ENCODE assay signal across 20 cellular contexts in genomic region chr5:154318691-154319090, GRCh38.
DNase-seq lines count a peak whose midpoint lies in the region; ATAC-seq and TF ChIP-seq lines count a peak whose summit lies in the region.
"Had no signal": no experiment of that assay in that cellular context is flagged by ENCODE, and none has a peak within 500 bp of the region (broad histone marks: within the 10 kb centered on the region; RNA-seq: fewer than 3 reads in every experiment).

No MANE protein-coding gene starts in this region.

- no peaks in the 10 kb centered on the region for H3K9me3 Mint-ChIP-seq in activated naive CD8-positive, alpha-beta T cell treated with anti-CD3 and anti-CD28 coated beads, Interleukin-2, amount 10 ng/mL, durations not matched to agents 7 days and 5 days
- no peaks in the 10 kb centered on the region for H3K9me3 Mint-ChIP-seq in activated naive CD8-positive, alpha-beta T cell treated with anti-CD3 and anti-CD28 coated beads, Interleukin-2, amount 50 U/mL, for 24 hours
- H3K9me3 Mint-ChIP-seq in neural progenitor cell: no peaks in the 10 kb centered on the region
- H3K9me3 Mint-ChIP-seq: H9 had no signal

- no peak for TF ChIP-seq POLR2A in spleen (IDR thresholded peaks at IDR 0.05)

- TF ChIP-seq CTCF in GM20000 (IDR thresholded peaks at IDR 0.05; ENCODE audit: extremely low read depth, missing control alignments) (no peak), neural progenitor cell (IDR thresholded peaks at IDR 0.05) (no peak), BE2C (IDR thresholded peaks at IDR 0.05; ENCODE audit: low read depth, low read length) (no peak), spleen (IDR thresholded peaks at IDR 0.05 in 8 of 11, conservative IDR thresholded peaks at IDR 0.05 in 3 of 11) (no peak)

- POLR2A ChIA-PET in activated naive CD8-positive, alpha-beta T cell treated with anti-CD3 and anti-CD28 coated beads, Interleukin-2, amount 10 ng/mL, durations not matched to agents 7 days and 5 days (lab: Charles Lee): no interaction called here

- H3K79me2 ChIP-seq in neural progenitor cell (ENCODE audit: low read depth): no peaks in the 10 kb centered on the region

- peaks cover 5% of the 10 kb centered on the region for H3K36me3 Mint-ChIP-seq in activated naive CD8-positive, alpha-beta T cell treated with anti-CD3 and anti-CD28 coated beads, Interleukin-2, amount 10 ng/mL, durations not matched to agents 7 days and 5 days
- H3K36me3 Mint-ChIP-seq in activated naive CD8-positive, alpha-beta T cell treated with anti-CD3 and anti-CD28 coated beads, Interleukin-2, amount 50 U/mL, for 24 hours (ENCODE audit: low read depth): peaks cover 8% of the 10 kb centered on the region
- no peaks in the 10 kb centered on the region for H3K36me3 Mint-ChIP-seq in neural progenitor cell

- peaks cover 8% of the 10 kb centered on the region for H3F3A ChIP-seq in neural progenitor cell (ENCODE audit: low read depth)

- H3K27ac Mint-ChIP-seq in activated naive CD8-positive, alpha-beta T cell treated with anti-CD3 and anti-CD28 coated beads, Interleukin-2, amount 10 ng/mL, durations not matched to agents 7 days and 5 days: peak overlapping the region; percentile 21
- no peak overlapping the region for H3K27ac Mint-ChIP-seq in activated naive CD8-positive, alpha-beta T cell treated with anti-CD3 and anti-CD28 coated beads, Interleukin-2, amount 50 U/mL, for 24 hours
- H3K27ac Mint-ChIP-seq in neural progenitor cell: peak overlapping the region; percentile 24
- H3K27ac Mint-ChIP-seq: B cell, H9 had no signal

- no peak for DNase-seq in activated naive CD8-positive, alpha-beta T cell treated with anti-CD3 and anti-CD28 coated beads, Interleukin-2, amount 10 ng/mL, durations not matched to agents 7 days and 5 days
- DNase-seq in activated naive CD8-positive, alpha-beta T cell treated with anti-CD3 and anti-CD28 coated beads, Interleukin-2, amount 50 U/mL, for 24 hours: no peak
- peak; percentile 18 for DNase-seq in GM20000 (ENCODE audit: low spot score)
- DNase-seq in neural progenitor cell (ENCODE audit: low spot score): no peak
- no peak for DNase-seq in BE2C
- DNase-seq in spleen: no peak
- DNase-seq: EL, GF-D8, H9, Kasumi-1, NCI-H1694 treated with DMSO at 0.1 percent for 48 hours, NCI-H2081 treated with DMSO at 0.1 percent for 48 hours, NCI-H2171 treated with DMSO at 0.1 percent for 48 hours, NCI-H524 treated with DMSO at 0.1 percent for 48 hours, NCI-H82, OCI-M1, SW 1271 had no signal

- ATAC-seq in activated naive CD8-positive, alpha-beta T cell treated with anti-CD3 and anti-CD28 coated beads, Interleukin-2, amount 10 ng/mL, durations not matched to agents 7 days and 5 days (ENCODE audit: low read depth): no peak
- ATAC-seq in activated naive CD8-positive, alpha-beta T cell treated with anti-CD3 and anti-CD28 coated beads, Interleukin-2, amount 50 U/mL, for 24 hours: no peak
- ATAC-seq in HG03432 (IDR thresholded peaks at IDR 0.05; ENCODE audit: unreplicated experiment) (peak; percentile 53), GM21717 (IDR thresholded peaks at IDR 0.05; ENCODE audit: unreplicated experiment) (no peak)

- H2AFZ ChIP-seq in neural progenitor cell (replicated peaks): no peak overlapping the region

- no peaks in the 10 kb centered on the region for H3K27me3 ChIP-seq in neural progenitor cell
- H3K27me3 ChIP-seq in BE2C: no peaks in the 10 kb centered on the region; the same call in 1 of the 2 replicates
- no peaks in the 10 kb centered on the region for H3K27me3 ChIP-seq in spleen (replicated peaks in 1 of 7)

- 93 to 98% (median 96%) methylated on average over 1 of the region's 1 CpG for WGBS in spleen, 5 donors

- peaks cover 25% of the 10 kb centered on the region for H3K4me1 ChIP-seq in neural progenitor cell
- H3K4me1 ChIP-seq in BE2C: no peaks in the 10 kb centered on the region
- peaks cover 0 to 17% (median 2%) of the 10 kb centered on the region in 6 donors for H3K4me1 ChIP-seq in spleen

- H3K4me1 Mint-ChIP-seq in activated naive CD8-positive, alpha-beta T cell treated with anti-CD3 and anti-CD28 coated beads, Interleukin-2, amount 10 ng/mL, durations not matched to agents 7 days and 5 days: no peaks in the 10 kb centered on the region
- peaks cover 5% of the 10 kb centered on the region for H3K4me1 Mint-ChIP-seq in activated naive CD8-positive, alpha-beta T cell treated with anti-CD3 and anti-CD28 coated beads, Interleukin-2, amount 50 U/mL, for 24 hours
- peaks cover 34% of the 10 kb centered on the region for H3K4me1 Mint-ChIP-seq in neural progenitor cell

- no peaks in the 10 kb centered on the region for H3K36me3 ChIP-seq in neural progenitor cell
- no peaks in the 10 kb centered on the region for H3K36me3 ChIP-seq in BE2C
- H3K36me3 ChIP-seq in spleen: peaks cover 0 to 31% (median 0%) of the 10 kb centered on the region in 6 donors

- H3K4me3 ChIP-seq in neural progenitor cell (no peak overlapping the region), BE2C (ENCODE audit: low read depth, low read length) (no peak overlapping the region), spleen (no peak overlapping the region)

- no peak overlapping the region for H3K4me3 Mint-ChIP-seq in activated naive CD8-positive, alpha-beta T cell treated with anti-CD3 and anti-CD28 coated beads, Interleukin-2, amount 10 ng/mL, durations not matched to agents 7 days and 5 days
- no peak overlapping the region for H3K4me3 Mint-ChIP-seq in activated naive CD8-positive, alpha-beta T cell treated with anti-CD3 and anti-CD28 coated beads, Interleukin-2, amount 50 U/mL, for 24 hours
- H3K4me3 Mint-ChIP-seq in neural progenitor cell: no peak overlapping the region
- H3K4me3 Mint-ChIP-seq: B cell, H9 had no signal

- no peaks in the 10 kb centered on the region for H4K20me1 ChIP-seq in neural progenitor cell (ENCODE audit: low read depth)

- no peaks in the 10 kb centered on the region for H3K27me3 Mint-ChIP-seq in activated naive CD8-positive, alpha-beta T cell treated with anti-CD3 and anti-CD28 coated beads, Interleukin-2, amount 10 ng/mL, durations not matched to agents 7 days and 5 days
- H3K27me3 Mint-ChIP-seq in activated naive CD8-positive, alpha-beta T cell treated with anti-CD3 and anti-CD28 coated beads, Interleukin-2, amount 50 U/mL, for 24 hours: no peaks in the 10 kb centered on the region
- peaks cover 10% of the 10 kb centered on the region for H3K27me3 Mint-ChIP-seq in neural progenitor cell (ENCODE audit: insufficient read depth, low read depth)
- H3K27me3 Mint-ChIP-seq: B cell had no signal

- H3K9me3 ChIP-seq in neural progenitor cell (ENCODE audit: low read depth): no peaks in the 10 kb centered on the region
- no peaks in the 10 kb centered on the region for H3K9me3 ChIP-seq in BE2C
- no peaks in the 10 kb centered on the region for H3K9me3 ChIP-seq in spleen

- no peak overlapping the region for H3K9ac ChIP-seq in neural progenitor cell

- intact Hi-C loops in spleen (cut with DNase I; ENCODE audit: low total_unique reads): no loop called here

- no peak overlapping the region for H3K4me2 ChIP-seq in neural progenitor cell

- no peak overlapping the region for H3K27ac ChIP-seq in neural progenitor cell
- no peak overlapping the region for H3K27ac ChIP-seq in spleen
